In the genomic region with DNA sequence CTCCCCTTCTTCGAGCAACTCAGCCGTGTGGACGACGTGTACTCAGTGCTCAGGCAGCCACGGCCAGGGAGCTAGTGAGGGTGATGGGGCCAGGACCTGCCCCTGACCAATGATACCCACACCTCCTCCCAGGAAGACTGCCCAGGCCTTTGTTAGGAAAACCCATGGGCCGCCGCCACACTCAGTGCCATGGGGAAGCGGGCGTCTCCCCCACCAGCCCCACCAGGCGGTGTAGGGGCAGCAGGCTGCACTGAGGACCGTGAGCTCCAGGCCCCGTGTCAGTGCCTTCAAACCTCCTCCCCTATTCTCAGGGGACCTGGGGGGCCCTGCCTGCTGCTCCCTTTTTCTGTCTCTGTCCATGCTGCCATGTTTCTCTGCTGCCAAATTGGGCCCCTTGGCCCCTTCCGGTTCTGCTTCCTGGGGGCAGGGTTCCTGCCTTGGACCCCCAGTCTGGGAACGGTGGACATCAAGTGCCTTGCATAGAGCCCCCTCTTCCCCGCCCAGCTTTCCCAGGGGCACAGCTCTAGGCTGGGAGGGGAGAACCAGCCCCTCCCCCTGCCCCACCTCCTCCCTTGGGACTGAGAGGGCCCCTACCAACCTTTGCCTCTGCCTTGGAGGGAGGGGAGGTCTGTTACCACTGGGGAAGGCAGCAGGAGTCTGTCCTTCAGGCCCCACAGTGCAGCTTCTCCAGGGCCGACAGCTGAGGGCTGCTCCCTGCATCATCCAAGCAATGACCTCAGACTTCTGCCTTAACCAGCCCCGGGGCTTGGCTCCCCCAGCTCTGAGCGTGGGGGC, we compare ENCODE assay signal across 13 cellular contexts. TPM values are rescaled to one million over a fixed set of nuclear protein-coding genes. Genes with fewer than 3 reads are reported as not detected.
DNase-seq lines count a peak whose midpoint lies in the region; ATAC-seq and TF ChIP-seq lines count a peak whose summit lies in the region.
"Had no signal": no experiment of that assay in that cellular context is flagged by ENCODE, and none has a peak within 500 bp of the region (broad histone marks: within the 10 kb centered on the region; RNA-seq: fewer than 3 reads in every experiment).

No MANE protein-coding gene starts in this region.

- peak overlapping the region; percentile 78 for H3K27ac Mint-ChIP-seq in activated naive CD8-positive, alpha-beta T cell treated with anti-CD3 and anti-CD28 coated beads for 36 hours
- no peak overlapping the region for H3K27ac Mint-ChIP-seq in activated naive CD8-positive, alpha-beta T cell treated with anti-CD3 and anti-CD28 coated beads, Interleukin-2, amount 50 U/mL, for 24 hours
- H3K27ac Mint-ChIP-seq in naive B cell, result peak overlapping the region in 4 of 6 donors; percentile 70 to 91 (median 81)

- H3K27me3 ChIP-seq in upper lobe of left lung, result no peaks in the 10 kb centered on the region

- TF ChIP-seq EP300 in upper lobe of left lung (IDR thresholded peaks at IDR 0.05), result no peak

- H3K36me3 ChIP-seq in upper lobe of left lung, result peaks cover 21 to 43% (median 35%) of the 10 kb centered on the region in 4 donors

- H3K9me3 Mint-ChIP-seq in activated naive CD8-positive, alpha-beta T cell treated with anti-CD3 and anti-CD28 coated beads for 36 hours, result no peaks in the 10 kb centered on the region
- H3K9me3 Mint-ChIP-seq in activated naive CD8-positive, alpha-beta T cell treated with anti-CD3 and anti-CD28 coated beads, Interleukin-2, amount 50 U/mL, for 24 hours, result no peaks in the 10 kb centered on the region
- H3K9me3 Mint-ChIP-seq in naive B cell, result no peaks in the 10 kb centered on the region

- H3K9me3 ChIP-seq in upper lobe of left lung, result no peaks in the 10 kb centered on the region

- DNase-seq in activated naive CD8-positive, alpha-beta T cell treated with anti-CD3 and anti-CD28 coated beads for 36 hours, result no peak
- DNase-seq in activated naive CD8-positive, alpha-beta T cell treated with anti-CD3 and anti-CD28 coated beads, Interleukin-2, amount 50 U/mL, for 24 hours, result no peak
- DNase-seq in cerebellar cortex (ENCODE audit: low spot score), result peak; percentile 20
- no peak for DNase-seq in naive B cell
- peak in 1 of 2 donors; percentile 64 for DNase-seq in upper lobe of left lung
- DNase-seq in cerebellar nuclear complex (lab: John Stamatoyannopoulos, UW), result no peak
- DNase-seq in NCI-H524 treated with DMSO at 0.1 percent for 48 hours (lab: John Stamatoyannopoulos, UW), result no peak
- no peak for DNase-seq in SW480 (ENCODE audit: low spot score)
- DNase-seq: effector CD8-positive, alpha-beta T cell; NCI-H1105 treated with DMSO at 0.1 percent for 48 hours; stimulated activated CD4-positive, alpha-beta T cell treated with anti-CD3 and anti-CD28 coated beads, Interleukin-4, amount 100 ng/mL, for 24 hours had no signal

- peak overlapping the region; percentile 80 to 93 (median 88) for H3K27ac ChIP-seq in upper lobe of left lung

- H3K4me3 ChIP-seq in upper lobe of left lung, result no peak overlapping the region

- TF ChIP-seq POLR2A in upper lobe of left lung (IDR thresholded peaks at IDR 0.05), result no peak

- no peak for ATAC-seq in activated naive CD8-positive, alpha-beta T cell treated with anti-CD3 and anti-CD28 coated beads, Interleukin-2, amount 50 U/mL, for 24 hours
- ATAC-seq in naive B cell (ENCODE audit: low read depth in 2 of 2), result no peak
- ATAC-seq in upper lobe of left lung (ENCODE audit: low FRiP score in 2 of 2), result no peak

- H3K36me3 Mint-ChIP-seq in activated naive CD8-positive, alpha-beta T cell treated with anti-CD3 and anti-CD28 coated beads for 36 hours, result peaks cover 21% of the 10 kb centered on the region
- peaks cover 13% of the 10 kb centered on the region for H3K36me3 Mint-ChIP-seq in activated naive CD8-positive, alpha-beta T cell treated with anti-CD3 and anti-CD28 coated beads, Interleukin-2, amount 50 U/mL, for 24 hours (ENCODE audit: low read depth)
- H3K36me3 Mint-ChIP-seq in naive B cell, result no peaks in the 10 kb centered on the region

- H3K4me1 ChIP-seq in upper lobe of left lung, result peaks cover 48 to 70% (median 59%) of the 10 kb centered on the region in 4 donors

- H3K4me3 Mint-ChIP-seq in activated naive CD8-positive, alpha-beta T cell treated with anti-CD3 and anti-CD28 coated beads for 36 hours, result no peak overlapping the region
- no peak overlapping the region for H3K4me3 Mint-ChIP-seq in activated naive CD8-positive, alpha-beta T cell treated with anti-CD3 and anti-CD28 coated beads, Interleukin-2, amount 50 U/mL, for 24 hours
- peak overlapping the region in 5 of 8 donors; percentile 26 to 92 (median 87) for H3K4me3 Mint-ChIP-seq in naive B cell

- 66 to 69% methylated on average over 14 to 17 of the region's 18 CpGs for WGBS in upper lobe of left lung, 2 donors

- H3K27me3 Mint-ChIP-seq in activated naive CD8-positive, alpha-beta T cell treated with anti-CD3 and anti-CD28 coated beads for 36 hours, result peaks cover 13% of the 10 kb centered on the region
- H3K27me3 Mint-ChIP-seq in activated naive CD8-positive, alpha-beta T cell treated with anti-CD3 and anti-CD28 coated beads, Interleukin-2, amount 50 U/mL, for 24 hours, result peaks cover 9% of the 10 kb centered on the region
- no peaks in the 10 kb centered on the region for H3K27me3 Mint-ChIP-seq in naive B cell

- peaks cover 36% of the 10 kb centered on the region for H3K4me1 Mint-ChIP-seq in activated naive CD8-positive, alpha-beta T cell treated with anti-CD3 and anti-CD28 coated beads for 36 hours
- peaks cover 43% of the 10 kb centered on the region for H3K4me1 Mint-ChIP-seq in activated naive CD8-positive, alpha-beta T cell treated with anti-CD3 and anti-CD28 coated beads, Interleukin-2, amount 50 U/mL, for 24 hours
- H3K4me1 Mint-ChIP-seq in naive B cell, result peaks cover 44 to 66% (median 58%) of the 10 kb centered on the region in 3 donors

- no peak for TF ChIP-seq CTCF in upper lobe of left lung (IDR thresholded peaks at IDR 0.05)

RNA-seq across cellular contexts. Expression of a gene that starts 4.9 kb away (rescaled TPM):
- 10 to 100 TPM; 67.8 to 73.5 TPM for total RNA-seq in activated naive CD8-positive, alpha-beta T cell treated with anti-CD3 and anti-CD28 coated beads for 36 hours
- 10 to 100 TPM in 5 of 6 donors, 1 to 10 TPM in 1; 10.0 to 13.8 (median 11.9) TPM for polyA plus RNA-seq in naive B cell (ENCODE audit: low read depth in 6 of 6)
- total RNA-seq in upper lobe of left lung, result 100 to 1,000 TPM in 5 of 6 donors, 10 to 100 TPM in 1; 96.6 to 239 (median 189) TPM

RNA-seq across cellular contexts. Expression of a gene that starts 14.4 kb away (rescaled TPM):
- not detected for total RNA-seq in activated naive CD8-positive, alpha-beta T cell treated with anti-CD3 and anti-CD28 coated beads for 36 hours
- under 1 TPM; 0.06 to 0.43 (median 0.23) TPM for polyA plus RNA-seq in naive B cell (ENCODE audit: low read depth in 6 of 6)
- under 1 TPM in 3 of 6 donors, not detected in 3; 0.29 to 0.76 (median 0.40) TPM for total RNA-seq in upper lobe of left lung
- total RNA-seq: RPMI7951 had no signal
- polyA plus RNA-seq: keratinocyte had no signal

RNA-seq across cellular contexts. Expression of a gene that starts 22.5 kb away (rescaled TPM):
- under 1 TPM; 0.08 TPM for total RNA-seq in activated naive CD8-positive, alpha-beta T cell treated with anti-CD3 and anti-CD28 coated beads for 36 hours
- polyA plus RNA-seq in naive B cell (ENCODE audit: low read depth in 6 of 6), result 1 to 10 TPM in 4 of 6 donors, under 1 TPM in 2; 0.82 to 2.4 (median 1.1) TPM
- total RNA-seq in upper lobe of left lung, result 1,000 to 10,000 TPM in 2 of 6 donors, 100 to 1,000 TPM in 4; 145 to 3,249 (median 371) TPM

RNA-seq across cellular contexts. Expression of a gene that starts 47.9 kb away (rescaled TPM):
- total RNA-seq in activated naive CD8-positive, alpha-beta T cell treated with anti-CD3 and anti-CD28 coated beads for 36 hours, result not detected
- under 1 TPM in 1 of 6 donors, not detected in 5; 0.23 TPM for polyA plus RNA-seq in naive B cell (ENCODE audit: low read depth in 6 of 6)
- total RNA-seq in upper lobe of left lung, result 1 to 10 TPM in 5 of 6 donors, under 1 TPM in 1; 0.77 to 8.5 (median 4.3) TPM
- total RNA-seq: RPMI7951 had no signal
- polyA plus RNA-seq: keratinocyte had no signal

Comparison
In these comparisons a context has a peak if more than half of its experiments do, and no peak if none do; other contexts are left out.
1. H3K4me3 Mint-ChIP-seq: peak in naive B cell (5 of 8); none in activated naive CD8-positive, alpha-beta T cell treated with anti-CD3 and anti-CD28 coated beads for 36 hours (single experiment) and activated naive CD8-positive, alpha-beta T cell treated with anti-CD3 and anti-CD28 coated beads, Interleukin-2, amount 50 U/mL, for 24 hours (single experiment).
2. RNA of a gene that starts 22.5 kb away (total RNA-seq): 145 to 3,249 TPM in upper lobe of left lung; 0.08 TPM in activated naive CD8-positive, alpha-beta T cell treated with anti-CD3 and anti-CD28 coated beads for 36 hours; every median in the first group is over 100 times any median in the second.